Comparison of ENCODE assay signal across 19 cellular contexts in the genomic region with DNA sequence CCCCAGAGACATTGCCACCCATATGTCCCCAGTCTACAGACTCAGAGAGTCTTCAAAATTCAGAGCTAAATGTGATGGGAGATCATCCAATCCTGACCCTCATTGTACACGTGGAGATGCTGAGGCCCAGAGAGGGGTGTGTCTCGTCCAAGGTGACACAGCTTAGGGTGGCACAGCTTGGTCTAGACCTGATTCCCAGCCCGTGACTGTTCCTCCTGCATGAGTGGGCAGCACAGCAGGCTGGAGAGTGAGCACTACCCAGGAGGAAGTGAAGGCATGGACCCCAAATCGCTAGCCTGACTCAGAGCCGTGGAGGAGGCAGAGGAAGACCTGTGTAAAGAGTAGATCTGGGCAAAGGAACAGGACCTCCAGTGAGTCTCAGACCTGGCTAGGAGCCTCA. TPM values are rescaled to one million over a fixed set of nuclear protein-coding genes. Genes with fewer than 3 reads are reported as not detected.
DNase-seq lines count a peak whose midpoint lies in the region; ATAC-seq and TF ChIP-seq lines count a peak whose summit lies in the region.
"Had no signal": no experiment of that assay in that cellular context is flagged by ENCODE, and none has a peak within 500 bp of the region (broad histone marks: within the 10 kb centered on the region; RNA-seq: fewer than 3 reads in every experiment).

No MANE protein-coding gene starts in this region.

- H3K9ac ChIP-seq in IMR-90 (ENCODE audit: low read depth, low read length) (no peak overlapping the region), neuronal stem cell (ENCODE audit: low read depth, low read length, poor library complexity) (no peak overlapping the region)
- H3K9ac ChIP-seq: BLaER1 treated with 17β-estradiol and CSF1 and Interleukin-3, amounts not matched to agents 10 nM and 100 nM had no signal

- no peak overlapping the region for H3K14ac ChIP-seq in IMR-90 (replicated peaks; ENCODE audit: low read depth, low read length)
- peak overlapping the region; percentile 33 for H3K14ac ChIP-seq in neuronal stem cell (ENCODE audit: low read length)

- H3K4ac ChIP-seq in IMR-90 (ENCODE audit: low read depth, low read length) (no peak overlapping the region), neuronal stem cell (ENCODE audit: low read length) (no peak overlapping the region)

- H4K5ac ChIP-seq in IMR-90 (ENCODE audit: low read depth, low read length), result no peak overlapping the region

- H3K4me2 ChIP-seq in IMR-90 (ENCODE audit: low read depth, low read length), result no peak overlapping the region
- H3K4me2 ChIP-seq in neuronal stem cell (ENCODE audit: insufficient read depth, low read length, poor library complexity, severe bottlenecking), result no peak overlapping the region
- H3K4me2 ChIP-seq: A549; BLaER1 treated with 17β-estradiol and CSF1 and Interleukin-3, amounts not matched to agents 10 nM and 100 nM had no signal

- H3K27me3 ChIP-seq in IMR-90 (ENCODE audit: control insufficient read depth, insufficient read depth, low read length) (peaks cover 2% of the 10 kb centered on the region), MG63 (peaks cover 3% of the 10 kb centered on the region; the same call in 1 of the 2 replicates), neuronal stem cell (ENCODE audit: control insufficient read depth in 3 of 3, insufficient read depth in 3 of 3, low read depth in 1 of 3, low read length in 3 of 3) (peaks cover 0 to 4% (median 0%) of the 10 kb centered on the region in 3 experiments)
- H3K27me3 ChIP-seq: BLaER1 treated with 17β-estradiol and CSF1 and Interleukin-3, amounts not matched to agents 10 nM and 100 nM had no signal

- dilution Hi-C loops in IMR-90 (cut with HindIII; ENCODE audit: low sequenced_read_pairs, unreplicated experiment), result no loop called here

- CTCF ChIA-PET in IMR-90 (lab: Yijun Ruan, JAX), result no interaction called here

- intact Hi-C loops in IMR-90 (cut with micrococcal nuclease), result no loop called here
- intact Hi-C loops in head of caudate nucleus (cut with DNase I), result no loop called here

- H2AFZ ChIP-seq in IMR-90 (replicated peaks; ENCODE audit: low read length, poor library complexity) (no peak overlapping the region), neuronal stem cell (ENCODE audit: low read length) (no peak overlapping the region)

- no peak overlapping the region for H2BK15ac ChIP-seq in IMR-90 (ENCODE audit: low read depth, low read length)
- no peak overlapping the region for H2BK15ac ChIP-seq in neuronal stem cell (ENCODE audit: low read length)

- no peaks in the 10 kb centered on the region for H3K36me3 Mint-ChIP-seq in activated naive CD4-positive, alpha-beta T cell treated with anti-CD3 and anti-CD28 coated beads, Interleukin-2, amount 50 U/mL, for 72 hours
- H3K36me3 Mint-ChIP-seq: CD14-positive monocyte; CD8-positive, alpha-beta memory T cell had no signal

- no peak overlapping the region for H3K27ac Mint-ChIP-seq in activated naive CD4-positive, alpha-beta T cell treated with anti-CD3 and anti-CD28 coated beads, Interleukin-2, amount 50 U/mL, for 72 hours
- H3K27ac Mint-ChIP-seq: CD14-positive monocyte; CD4-positive, alpha-beta T cell; CD8-positive, alpha-beta memory T cell had no signal

- H3K23ac ChIP-seq in IMR-90 (ENCODE audit: low read depth, low read length), result no peak overlapping the region
- no peak overlapping the region for H3K23ac ChIP-seq in neuronal stem cell (ENCODE audit: low read depth, low read length, poor library complexity)

- POLR2A ChIA-PET in IMR-90 (lab: Charles Lee; ENCODE audit: unreplicated experiment), result no interaction called here

- H3K79me1 ChIP-seq in IMR-90 (ENCODE audit: low read depth in 1 of 2, low read length in 2 of 2) (no peaks in the 10 kb centered on the region), neuronal stem cell (ENCODE audit: low read depth, low read length) (no peaks in the 10 kb centered on the region)

- TF ChIP-seq CTCF in IMR-90 (conservative IDR thresholded peaks at IDR 0.05; ENCODE audit: low read depth, low read length), result no peak

- H4K20me1 ChIP-seq in IMR-90 (ENCODE audit: insufficient read depth, low read length), result no peaks in the 10 kb centered on the region
- H4K20me1 ChIP-seq: BLaER1 treated with 17β-estradiol and CSF1 and Interleukin-3, amounts not matched to agents 10 nM and 100 nM had no signal

- peak overlapping the region; percentile 42 for H2AK9ac ChIP-seq in IMR-90 (replicated peaks; ENCODE audit: low read depth, low read length, poor library complexity)

- H2BK20ac ChIP-seq in IMR-90 (ENCODE audit: low read depth, low read length), result no peak overlapping the region

- H2AK5ac ChIP-seq in IMR-90 (ENCODE audit: low read depth, low read length), result no peak overlapping the region
- no peak overlapping the region for H2AK5ac ChIP-seq in neuronal stem cell (ENCODE audit: low read depth, low read length)

- H3K4me3 ChIP-seq in IMR-90 (ENCODE audit: insufficient read depth, low read depth, low read length) (no peak overlapping the region), MG63 (no peak overlapping the region), neuronal stem cell (ENCODE audit: low read length in 2 of 2) (peak overlapping the region in 1 of 2 donors; percentile 10)
- H3K4me3 ChIP-seq: A549; BLaER1 treated with 17β-estradiol and CSF1 and Interleukin-3, amounts not matched to agents 10 nM and 100 nM had no signal

- no TSS peak for BruUV-seq in IMR-90 (replicated peaks; lab: Mats Ljungman, UMichigan)

- H3K9me3 Mint-ChIP-seq in activated naive CD4-positive, alpha-beta T cell treated with anti-CD3 and anti-CD28 coated beads, Interleukin-2, amount 50 U/mL, for 72 hours, result no peaks in the 10 kb centered on the region
- H3K9me3 Mint-ChIP-seq: CD14-positive monocyte; CD4-positive, alpha-beta T cell had no signal

- TF ChIP-seq POLR2A in IMR-90 (IDR thresholded peaks at IDR 0.05; ENCODE audit: low read depth, low read length), result no peak

- no peak overlapping the region for H4K91ac ChIP-seq in IMR-90 (ENCODE audit: insufficient read depth, low read depth, low read length)
- no peak overlapping the region for H4K91ac ChIP-seq in neuronal stem cell (ENCODE audit: low read depth, low read length, poor library complexity)

- in situ Hi-C loops in IMR-90 (cut with MboI; ENCODE audit: low sequenced_read_pairs), result no loop called here

- no CpG with 5 or more reads among the region's 5 CpGs for WGBS in IMR-90 (ENCODE audit: extremely low coverage in 2 of 2, insufficient read length in 1 of 2), 2 experiments
- WGBS in neuronal stem cell (ENCODE audit: extremely low coverage in 2 of 2, insufficient read length in 2 of 2, insufficient replicate concordance in 1 of 2), 2 donors, result no CpG with 5 or more reads among the region's 5 CpGs

- H3K18ac ChIP-seq in IMR-90 (ENCODE audit: low read depth, low read length) (no peak overlapping the region), neuronal stem cell (ENCODE audit: low read length) (no peak overlapping the region)

- H3K9me1 ChIP-seq in IMR-90 (ENCODE audit: insufficient read depth, low read length), result no peaks in the 10 kb centered on the region

- no peak for ATAC-seq in IMR-90 (ENCODE audit: low read depth)
- no peak for ATAC-seq in activated naive CD4-positive, alpha-beta T cell treated with anti-CD3 and anti-CD28 coated beads, Interleukin-2, amount 50 U/mL, for 72 hours
- ATAC-seq: A549 had no signal

- H2BK5ac ChIP-seq in IMR-90 (ENCODE audit: low read depth, low read length, poor library complexity, severe bottlenecking) (no peak overlapping the region), neuronal stem cell (ENCODE audit: low read length) (no peak overlapping the region)

- H4K8ac ChIP-seq in IMR-90 (ENCODE audit: low read depth in 2 of 2, low read length in 2 of 2) (no peak overlapping the region), neuronal stem cell (ENCODE audit: low read depth, low read length) (no peak overlapping the region)

- DNase-seq in IMR-90 (no peak), MG63 (peak; percentile 9), neuronal stem cell (ENCODE audit: low spot score) (no peak), head of caudate nucleus (no peak)
- DNase-seq in activated naive CD4-positive, alpha-beta T cell treated with anti-CD3 and anti-CD28 coated beads, Interleukin-2, amount 50 U/mL, for 72 hours (ENCODE audit: low spot score in 2 of 2), result no peak
- DNase-seq in activated naive CD4-positive, alpha-beta T cell treated with Interleukin-2 at 50 U/mL for 16 hours, result no peak
- DNase-seq: 8988T; ACHN; AML-193; BE2C; CD4-positive, alpha-beta T cell; CD8-positive, alpha-beta memory T cell; DMS 273 treated with DMSO at 0.1 percent for 48 hours; DND-41; GOT3; HCEC 1CT had no signal

- H3K4me1 ChIP-seq in IMR-90 (ENCODE audit: control insufficient read depth, insufficient read depth, low read length), result no peaks in the 10 kb centered on the region
- H3K4me1 ChIP-seq in neuronal stem cell (ENCODE audit: control insufficient read depth in 2 of 2, insufficient read depth in 1 of 2, low read depth in 1 of 2, low read length in 2 of 2), result no peaks in the 10 kb centered on the region
- H3K4me1 ChIP-seq: BE2C had no signal

- H3K27ac ChIP-seq in IMR-90 (ENCODE audit: insufficient read depth, low read length), result no peak overlapping the region
- no peak overlapping the region for H3K27ac ChIP-seq in neuronal stem cell (replicated peaks; ENCODE audit: low read length)
- H3K27ac ChIP-seq: A549; BLaER1 treated with 17β-estradiol and CSF1 and Interleukin-3, amounts not matched to agents 10 nM and 100 nM had no signal

- H3K36me3 ChIP-seq in IMR-90 (ENCODE audit: control insufficient read depth, insufficient read depth, low read length) (no peaks in the 10 kb centered on the region), MG63 (no peaks in the 10 kb centered on the region), neuronal stem cell (replicated peaks in 1 of 2; ENCODE audit: control insufficient read depth in 2 of 2, insufficient read depth in 2 of 2, low read length in 2 of 2) (no peaks in the 10 kb centered on the region)
- H3K36me3 ChIP-seq: BE2C; BLaER1 treated with 17β-estradiol and CSF1 and Interleukin-3, amounts not matched to agents 10 nM and 100 nM had no signal

- no peak for TF ChIP-seq RAD21 in IMR-90 (IDR thresholded peaks at IDR 0.05; ENCODE audit: low read length)

- H3K9me3 ChIP-seq in IMR-90 (ENCODE audit: control insufficient read depth, insufficient read depth, low read length), result no peaks in the 10 kb centered on the region
- no peaks in the 10 kb centered on the region for H3K9me3 ChIP-seq in MG63
- H3K9me3 ChIP-seq in neuronal stem cell (replicated peaks in 1 of 2; ENCODE audit: control insufficient read depth in 2 of 2, insufficient read depth in 1 of 2, low read depth in 1 of 2, low read length in 2 of 2), result no peaks in the 10 kb centered on the region
- H3K9me3 ChIP-seq: A549, BE2C had no signal

- no peak overlapping the region for H3K56ac ChIP-seq in IMR-90 (ENCODE audit: extremely low read depth, insufficient read depth, low read length)

- H2BK120ac ChIP-seq in IMR-90 (ENCODE audit: low read depth, low read length), result no peak overlapping the region
- no peak overlapping the region for H2BK120ac ChIP-seq in neuronal stem cell (ENCODE audit: low read depth, low read length)

- no peak overlapping the region for H2BK12ac ChIP-seq in neuronal stem cell (ENCODE audit: low read length)

RNA-seq across cellular contexts. Expression of a gene that starts 16.4 kb away (rescaled TPM):
- total RNA-seq in IMR-90 (2012; rRNA removed), result not detected in 2 replicates
- polyA plus RNA-seq in IMR-90 (2012; rRNA removed), result not detected in 2 replicates
- polyA plus RNA-seq in IMR-90 (2012; cell fraction: cytosol; rRNA removed), result not detected in 2 replicates
- polyA plus RNA-seq in IMR-90 (2012; cell fraction: nucleus; rRNA removed; ENCODE audit: low replicate concordance), result not detected in 2 replicates
- total RNA-seq in MG63 (2014; rRNA removed; shearing (Covaris generic); ENCODE audit: low replicate concordance), result not detected in 2 replicates
- not detected for polyA plus RNA-seq in neuronal stem cell (2013, experiment 1 of 2)
- polyA plus RNA-seq in neuronal stem cell (2013, experiment 2 of 2), result not detected
- total RNA-seq in activated naive CD4-positive, alpha-beta T cell treated with anti-CD3 and anti-CD28 coated beads, Interleukin-2, amount 50 U/mL, for 72 hours, result not detected
- total RNA-seq: CD4-positive, alpha-beta T cell; CD8-positive, alpha-beta memory T cell had no signal
- polyA plus RNA-seq: A549; CD14-positive monocyte; CD8-positive, alpha-beta memory T cell had no signal

RNA-seq across cellular contexts. Expression of a gene that starts 27.8 kb away (rescaled TPM):
- total RNA-seq in IMR-90 (2012; rRNA removed), result not detected in 2 replicates
- polyA plus RNA-seq in IMR-90 (2012; rRNA removed), result not detected in 2 replicates
- not detected in 2 replicates for polyA plus RNA-seq in IMR-90 (2012; cell fraction: cytosol; rRNA removed)
- polyA plus RNA-seq in IMR-90 (2012; cell fraction: nucleus; rRNA removed; ENCODE audit: low replicate concordance), result not detected in 2 replicates
- total RNA-seq in MG63 (2014; rRNA removed; shearing (Covaris generic); ENCODE audit: low replicate concordance), result not detected in 2 replicates
- not detected for polyA plus RNA-seq in neuronal stem cell (2013, experiment 1 of 2)
- not detected for polyA plus RNA-seq in neuronal stem cell (2013, experiment 2 of 2)
- total RNA-seq in activated naive CD4-positive, alpha-beta T cell treated with anti-CD3 and anti-CD28 coated beads, Interleukin-2, amount 50 U/mL, for 72 hours, result not detected
- total RNA-seq: CD4-positive, alpha-beta T cell; CD8-positive, alpha-beta memory T cell had no signal
- polyA plus RNA-seq: A549; CD14-positive monocyte; CD8-positive, alpha-beta memory T cell had no signal

RNA-seq across cellular contexts. Expression of a gene that starts 53.2 kb away (rescaled TPM):
- total RNA-seq in IMR-90 (2012; rRNA removed), result not detected in 2 replicates
- polyA plus RNA-seq in IMR-90 (2012; rRNA removed), result not detected in 2 replicates
- polyA plus RNA-seq in IMR-90 (2012; cell fraction: cytosol; rRNA removed), result not detected in 2 replicates
- not detected in 2 replicates for polyA plus RNA-seq in IMR-90 (2012; cell fraction: nucleus; rRNA removed; ENCODE audit: low replicate concordance)
- total RNA-seq in MG63 (2014; rRNA removed; shearing (Covaris generic); ENCODE audit: low replicate concordance), result not detected in 2 replicates
- polyA plus RNA-seq in neuronal stem cell (2013, experiment 1 of 2), result not detected
- polyA plus RNA-seq in neuronal stem cell (2013, experiment 2 of 2), result not detected
- total RNA-seq in activated naive CD4-positive, alpha-beta T cell treated with anti-CD3 and anti-CD28 coated beads, Interleukin-2, amount 50 U/mL, for 72 hours, result not detected
- total RNA-seq: CD8-positive, alpha-beta memory T cell had no signal
- polyA plus RNA-seq: A549; CD8-positive, alpha-beta memory T cell had no signal
